Comparison of ENCODE assay signal across 8 cellular contexts in genomic region chr22:20438678-20439492, GRCh38. TPM values are rescaled to one million over a fixed set of nuclear protein-coding genes. Genes with fewer than 3 reads are reported as not detected.
A peak's percentile ranks its signal among the peaks of the same experiment; 100 is the strongest.
DNase-seq lines count a peak whose midpoint lies in the region; ATAC-seq and TF ChIP-seq lines count a peak whose summit lies in the region.

No MANE protein-coding gene starts in this region.

- H3K4me3 Mint-ChIP-seq in T-helper 17 cell = peak overlapping the region; percentile 77
- H3K4me3 Mint-ChIP-seq in activated T-cell treated with anti-CD3 and anti-CD28 coated beads, Interleukin-2, amount 50 U/mL, for 4 hours = no peak overlapping the region

- ATAC-seq in T-helper 17 cell (no peak), left ventricle myocardium superior (peak; percentile 29)
- no peak for ATAC-seq in activated T-cell treated with anti-CD3 and anti-CD28 coated beads, Interleukin-2, amount 50 U/mL, for 4 hours

- TF ChIP-seq CTCF in retinal pigment epithelial cell (conservative IDR thresholded peaks at IDR 0.05; ENCODE audit: low read depth, low read length) = peak; percentile 20

- peaks cover 31% of the 10 kb centered on the region for H3K4me1 Mint-ChIP-seq in T-helper 17 cell
- peaks cover 11% of the 10 kb centered on the region for H3K4me1 Mint-ChIP-seq in activated T-cell treated with anti-CD3 and anti-CD28 coated beads, Interleukin-2, amount 50 U/mL, for 4 hours (ENCODE audit: low read depth)

- H3K27me3 Mint-ChIP-seq in T-helper 17 cell = peaks cover 29% of the 10 kb centered on the region
- H3K27me3 Mint-ChIP-seq in activated T-cell treated with anti-CD3 and anti-CD28 coated beads, Interleukin-2, amount 50 U/mL, for 4 hours (ENCODE audit: low read depth) = peaks cover 40% of the 10 kb centered on the region

- intact Hi-C loops in left ventricle myocardium superior (cut with micrococcal nuclease) = no loop called here

- DNase-seq in EH (ENCODE audit: low read depth) (peak; percentile 49), T-helper 17 cell (no peak), left ventricle myocardium superior (peak; percentile 40), retinal pigment epithelial cell (ENCODE audit: low read depth) (no peak), DMS79 treated with DMSO at 0.1 percent for 48 hours (lab: John Stamatoyannopoulos, UW) (no peak), NCI-H2107 treated with DMSO at 0.1 percent for 48 hours (lab: John Stamatoyannopoulos, UW; ENCODE audit: unreplicated experiment) (no peak), NCI-H524 (lab: John Stamatoyannopoulos, UW) (no peak)
- no peak for DNase-seq in activated T-cell treated with anti-CD3 and anti-CD28 coated beads, Interleukin-2, amount 50 U/mL, for 4 hours

- H3K9me3 ChIP-seq in T-helper 17 cell (ENCODE audit: control insufficient read depth, low read length, poor library complexity, severe bottlenecking) = no peaks in the 10 kb centered on the region

- H3K36me3 Mint-ChIP-seq in T-helper 17 cell (ENCODE audit: low read depth) = peaks cover 7% of the 10 kb centered on the region
- peaks cover 7% of the 10 kb centered on the region for H3K36me3 Mint-ChIP-seq in activated T-cell treated with anti-CD3 and anti-CD28 coated beads, Interleukin-2, amount 50 U/mL, for 4 hours (ENCODE audit: insufficient read depth)

- H3K4me3 ChIP-seq in retinal pigment epithelial cell (ENCODE audit: low read length) = no peak overlapping the region

- H3K9me3 Mint-ChIP-seq in activated T-cell treated with anti-CD3 and anti-CD28 coated beads, Interleukin-2, amount 50 U/mL, for 4 hours = no peaks in the 10 kb centered on the region

- H3K27ac Mint-ChIP-seq in T-helper 17 cell = no peak overlapping the region

RNA-seq across cellular contexts. Expression of gene SCARF2, which starts 1.3 kb away (rescaled TPM):
- 1 to 10 TPM; 3.1 to 3.6 TPM for total RNA-seq in T-helper 17 cell
- total RNA-seq in left ventricle myocardium superior = 2.7 TPM
- under 1 TPM; 0.24 to 0.46 (median 0.37) TPM for total RNA-seq in activated T-cell treated with anti-CD3 and anti-CD28 coated beads, Interleukin-2, amount 50 U/mL, for 4 hours

RNA-seq across cellular contexts. Expression of gene ZNF74, which starts 44.9 kb away (rescaled TPM):
- total RNA-seq in T-helper 17 cell (1 to 10 TPM; 5.2 to 5.6 TPM), left ventricle myocardium superior (4.9 TPM)
- total RNA-seq in activated T-cell treated with anti-CD3 and anti-CD28 coated beads, Interleukin-2, amount 50 U/mL, for 4 hours = 10 to 100 TPM; 16.4 to 21.1 (median 19.4) TPM

RNA-seq across cellular contexts. Expression of gene KLHL22, which starts 56.7 kb away (rescaled TPM):
- total RNA-seq in T-helper 17 cell (10 to 100 TPM; 28.1 to 33.1 TPM), left ventricle myocardium superior (14.2 TPM)
- 1 to 10 TPM; 4.6 to 5.8 (median 5.7) TPM for total RNA-seq in activated T-cell treated with anti-CD3 and anti-CD28 coated beads, Interleukin-2, amount 50 U/mL, for 4 hours

Comparison
In these comparisons a context has a peak if more than half of its experiments do, and no peak if none do; other contexts are left out.
1. DNase-seq: peak in EH (single experiment) and left ventricle myocardium superior (single experiment); none in T-helper 17 cell (0 of 3), retinal pigment epithelial cell (single experiment), DMS79 treated with DMSO at 0.1 percent for 48 hours (single experiment), activated T-cell treated with anti-CD3 and anti-CD28 coated beads, Interleukin-2, amount 50 U/mL, for 4 hours (single experiment), NCI-H2107 treated with DMSO at 0.1 percent for 48 hours (single experiment) and NCI-H524 (0 of 2).